In the genomic region with DNA sequence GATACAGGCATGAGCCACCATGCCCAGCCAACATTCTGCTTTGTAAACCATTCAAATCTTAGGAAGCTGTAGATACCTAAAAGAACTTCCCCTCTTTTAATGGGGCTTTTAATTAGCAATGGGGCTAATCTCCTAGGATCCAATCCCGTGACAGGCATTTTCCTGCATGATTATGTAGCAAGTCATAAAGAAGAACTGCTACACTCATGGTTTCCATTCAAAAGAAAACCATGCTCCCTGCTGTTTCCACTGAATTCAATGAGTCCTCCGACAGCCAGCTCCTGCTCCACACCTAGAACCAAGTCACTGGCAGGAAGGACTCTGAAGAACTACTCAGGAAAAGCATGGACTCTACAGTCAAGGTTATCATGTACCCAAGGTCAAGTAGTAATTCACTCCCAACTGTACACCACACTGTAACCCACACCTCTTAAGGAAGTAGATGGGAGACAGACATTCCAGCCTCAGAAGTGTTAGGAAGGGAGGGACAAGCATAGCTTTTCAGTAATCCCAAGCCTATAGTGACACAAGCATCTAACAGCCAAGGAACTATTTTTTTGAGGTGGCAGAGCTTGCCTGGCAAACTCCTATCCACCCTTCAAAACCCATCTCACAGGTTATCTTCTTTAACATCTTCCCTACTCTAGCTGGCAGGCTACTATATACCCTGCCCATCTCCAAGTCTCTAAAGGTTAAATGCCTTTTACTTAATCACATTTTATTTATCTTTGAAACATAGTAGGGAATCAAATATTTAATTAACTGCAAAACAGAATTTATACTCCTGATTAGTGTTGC, we compare ENCODE assay signal across 27 cellular contexts. TPM values are rescaled to one million over a fixed set of nuclear protein-coding genes. Genes with fewer than 3 reads are reported as not detected.
DNase-seq lines count a peak whose midpoint lies in the region; ATAC-seq, FAIRE-seq and TF ChIP-seq lines count a peak whose summit lies in the region.
"Had no signal": no experiment of that assay in that cellular context is flagged by ENCODE, and none has a peak within 500 bp of the region (broad histone marks: within the 10 kb centered on the region; RNA-seq: fewer than 3 reads in every experiment).

No MANE protein-coding gene starts in this region.

- no peak overlapping the region for H3K4me3 ChIP-seq in kidney (ENCODE audit: low read length in 2 of 2)
- H3K4me3 ChIP-seq in neural progenitor cell: no peak overlapping the region
- H3K4me3 ChIP-seq in upper lobe of right lung: no peak overlapping the region
- H3K4me3 ChIP-seq in BE2C (ENCODE audit: low read depth, low read length): no peak overlapping the region
- H3K4me3 ChIP-seq: esophagus squamous epithelium, skin epidermis, upper lobe of left lung had no signal

- H3K9me3 Mint-ChIP-seq in natural killer cell (no peaks in the 10 kb centered on the region), neural progenitor cell (peaks cover 13% of the 10 kb centered on the region)
- peaks cover 1% of the 10 kb centered on the region for H3K9me3 Mint-ChIP-seq in natural killer cell treated with Interleukin-12 subunit alpha and Interleukin-12 subunit beta and Interleukin-15 and Interleukin-18, amount 100 ng/mL, for 72 hours
- H3K9me3 Mint-ChIP-seq: activated naive CD4-positive, alpha-beta T cell treated with anti-CD3 and anti-CD28 coated beads, Interleukin-2, amount 50 U/mL, for 24 hours had no signal

- H3K36me3 Mint-ChIP-seq in natural killer cell: peaks cover 3% of the 10 kb centered on the region
- peaks cover 3% of the 10 kb centered on the region for H3K36me3 Mint-ChIP-seq in natural killer cell treated with Interleukin-12 subunit alpha and Interleukin-12 subunit beta and Interleukin-15 and Interleukin-18, amount 100 ng/mL, for 72 hours
- peaks cover 44% of the 10 kb centered on the region for H3K36me3 Mint-ChIP-seq in neural progenitor cell
- H3K36me3 Mint-ChIP-seq: activated naive CD4-positive, alpha-beta T cell treated with anti-CD3 and anti-CD28 coated beads, Interleukin-2, amount 50 U/mL, for 24 hours had no signal

- H3K9ac ChIP-seq in kidney (ENCODE audit: low read length in 2 of 2) (no peak overlapping the region), neural progenitor cell (no peak overlapping the region)

- H2AFZ ChIP-seq in neural progenitor cell (replicated peaks): no peak overlapping the region

- DNase-seq in natural killer cell: no peak
- no peak for DNase-seq in natural killer cell treated with Interleukin-12 subunit alpha and Interleukin-12 subunit beta and Interleukin-15 and Interleukin-18, amount 100 ng/mL, for 72 hours (ENCODE audit: low spot score)
- no peak for DNase-seq in kidney
- no peak for DNase-seq in neural progenitor cell (ENCODE audit: low spot score)
- DNase-seq in upper lobe of right lung: peak; percentile 13
- DNase-seq in SHP77 (lab: John Stamatoyannopoulos, UW): no peak
- DNase-seq in BE2C: no peak
- no peak for DNase-seq in NCI-H510A (lab: John Stamatoyannopoulos, UW)
- DNase-seq: 8988T; activated CD4-positive, alpha-beta T cell treated with anti-CD3 and anti-CD28 coated beads, Interleukin-2, amount 50 U/mL, for 1 hour; AML-193; cerebellar nuclear complex; effector CD8-positive, alpha-beta T cell; esophagus squamous epithelium; kidney glomerular epithelial cell; midbrain; NCI-H1105 treated with DMSO at 0.1 percent for 48 hours; NCI-H524; stimulated activated CD4-positive, alpha-beta T cell treated with anti-CD3 and anti-CD28 coated beads, Interleukin-4, amount 100 ng/mL, for 1 hour; stimulated activated naive CD8-positive, alpha-beta T cell treated with anti-CD3 and anti-CD28 coated beads, Interleukin-15, Interleukin-2, amounts not matched to agents 100 U/mL and 50 U/mL, for 24 hours; T-helper 17 cell; upper lobe of left lung had no signal

- H3K4me1 ChIP-seq in kidney (ENCODE audit: control insufficient read depth in 1 of 2, insufficient read depth in 1 of 2, low read depth in 1 of 2, low read length in 2 of 2): peaks cover 30 to 34% of the 10 kb centered on the region in 2 donors
- no peaks in the 10 kb centered on the region for H3K4me1 ChIP-seq in neural progenitor cell
- H3K4me1 ChIP-seq in upper lobe of right lung: peaks cover 19% of the 10 kb centered on the region
- no peaks in the 10 kb centered on the region; the same call in 1 of the 2 replicates for H3K4me1 ChIP-seq in BE2C

- H3K27ac ChIP-seq in kidney (ENCODE audit: low read depth in 2 of 2, low read length in 2 of 2): peak overlapping the region; percentile 75 to 87
- H3K27ac ChIP-seq in neural progenitor cell: no peak overlapping the region
- H3K27ac ChIP-seq in upper lobe of right lung: no peak overlapping the region
- H3K27ac ChIP-seq: skin epidermis had no signal

- H3K4me1 Mint-ChIP-seq in natural killer cell (peaks cover 80 to 84% of the 10 kb centered on the region in 2 donors), neural progenitor cell (peaks cover 21% of the 10 kb centered on the region)
- peaks cover 7 to 55% of the 10 kb centered on the region in 2 donors for H3K4me1 Mint-ChIP-seq in natural killer cell treated with Interleukin-12 subunit alpha and Interleukin-12 subunit beta and Interleukin-15 and Interleukin-18, amount 100 ng/mL, for 72 hours (ENCODE audit: low read depth in 2 of 2)
- H3K4me1 Mint-ChIP-seq: activated naive CD4-positive, alpha-beta T cell treated with anti-CD3 and anti-CD28 coated beads, Interleukin-2, amount 50 U/mL, for 24 hours; T-helper 17 cell had no signal

- FAIRE-seq in kidney (lab: Jason Lieb, UNC): no peak
- FAIRE-seq: RCC 7860 had no signal

- H3K9me3 ChIP-seq in kidney (ENCODE audit: control insufficient read depth in 1 of 2, low read length in 2 of 2) (no peaks in the 10 kb centered on the region), neural progenitor cell (ENCODE audit: low read depth) (peaks cover 2% of the 10 kb centered on the region), upper lobe of right lung (no peaks in the 10 kb centered on the region), BE2C (no peaks in the 10 kb centered on the region)
- H3K9me3 ChIP-seq: esophagus squamous epithelium, gastroesophageal sphincter, upper lobe of left lung had no signal

- H3K4me3 Mint-ChIP-seq in natural killer cell (no peak overlapping the region), neural progenitor cell (no peak overlapping the region)
- no peak overlapping the region for H3K4me3 Mint-ChIP-seq in natural killer cell treated with Interleukin-12 subunit alpha and Interleukin-12 subunit beta and Interleukin-15 and Interleukin-18, amount 100 ng/mL, for 72 hours
- H3K4me3 Mint-ChIP-seq: activated naive CD4-positive, alpha-beta T cell treated with anti-CD3 and anti-CD28 coated beads, Interleukin-2, amount 50 U/mL, for 24 hours; activated T-helper 1 cell treated with anti-CD3 and anti-CD28 coated beads, Interleukin-12 subunit alpha, Interleukin-12 subunit beta, Interleukin-2, Interleukin-4 antibody, amounts not matched to agents 30 ng/mL and 10 ng/mL and 1 ng/mL, durations not matched to agents 14 hours and 24 hours and 36 hours; T-helper 17 cell had no signal

- intact Hi-C loops in natural killer cell (cut with micrococcal nuclease) (no loop called here), kidney (cut with DNase I) (no loop called here), upper lobe of right lung (cut with DNase I) (no loop called here)

- H3K36me3 ChIP-seq in kidney (ENCODE audit: control insufficient read depth in 1 of 2, insufficient read depth in 2 of 2, low read length in 2 of 2): peaks cover 10 to 11% of the 10 kb centered on the region in 2 donors
- H3K36me3 ChIP-seq in neural progenitor cell: peaks cover 9% of the 10 kb centered on the region
- peaks cover 18% of the 10 kb centered on the region for H3K36me3 ChIP-seq in upper lobe of right lung
- H3K36me3 ChIP-seq in BE2C: peaks cover 26% of the 10 kb centered on the region

- peaks cover 76% of the 10 kb centered on the region for H4K20me1 ChIP-seq in neural progenitor cell (ENCODE audit: low read depth)

- no peaks in the 10 kb centered on the region for H3F3A ChIP-seq in neural progenitor cell (ENCODE audit: low read depth)

- peaks cover 100% of the 10 kb centered on the region for H3K79me2 ChIP-seq in neural progenitor cell (ENCODE audit: low read depth)

- TF ChIP-seq CTCF in natural killer cell (IDR thresholded peaks at IDR 0.05) (no peak), kidney (IDR thresholded peaks at IDR 0.05; ENCODE audit: borderline replicate concordance, extremely low read depth, insufficient read depth) (no peak), neural progenitor cell (IDR thresholded peaks at IDR 0.05) (no peak), upper lobe of right lung (IDR thresholded peaks at IDR 0.05) (no peak), BE2C (IDR thresholded peaks at IDR 0.05; ENCODE audit: low read depth, low read length) (no peak)

- ATAC-seq in natural killer cell: no peak
- no peak for ATAC-seq in natural killer cell treated with Interleukin-12 subunit alpha and Interleukin-12 subunit beta and Interleukin-15 and Interleukin-18, amount 100 ng/mL, for 72 hours
- peak; percentile 88 for ATAC-seq in upper lobe of right lung
- ATAC-seq: stimulated activated naive CD8-positive, alpha-beta T cell treated with anti-CD3 and anti-CD28 coated beads, Interleukin-15, Interleukin-2, amounts not matched to agents 100 U/mL and 50 U/mL, for 24 hours; T-helper 17 cell had no signal

- no peaks in the 10 kb centered on the region for H3K27me3 Mint-ChIP-seq in natural killer cell (ENCODE audit: low read depth in 2 of 2)
- H3K27me3 Mint-ChIP-seq in natural killer cell treated with Interleukin-12 subunit alpha and Interleukin-12 subunit beta and Interleukin-15 and Interleukin-18, amount 100 ng/mL, for 72 hours: no peaks in the 10 kb centered on the region
- H3K27me3 Mint-ChIP-seq in neural progenitor cell (ENCODE audit: insufficient read depth, low read depth): peaks cover 4% of the 10 kb centered on the region
- H3K27me3 Mint-ChIP-seq: activated naive CD4-positive, alpha-beta T cell treated with anti-CD3 and anti-CD28 coated beads, Interleukin-2, amount 50 U/mL, for 24 hours had no signal

- H3K27ac Mint-ChIP-seq in natural killer cell (peak overlapping the region; percentile 79 to 93), neural progenitor cell (peak overlapping the region; percentile 29)
- peak overlapping the region in 1 of 2 donors; percentile 31 for H3K27ac Mint-ChIP-seq in natural killer cell treated with Interleukin-12 subunit alpha and Interleukin-12 subunit beta and Interleukin-15 and Interleukin-18, amount 100 ng/mL, for 72 hours
- H3K27ac Mint-ChIP-seq: activated naive CD4-positive, alpha-beta T cell treated with anti-CD3 and anti-CD28 coated beads, Interleukin-2, amount 50 U/mL, for 24 hours; activated T-helper 1 cell treated with anti-CD3 and anti-CD28 coated beads, Interleukin-12 subunit alpha, Interleukin-12 subunit beta, Interleukin-2, Interleukin-4 antibody, amounts not matched to agents 30 ng/mL and 10 ng/mL and 1 ng/mL, durations not matched to agents 14 hours and 24 hours and 36 hours; T-helper 17 cell had no signal

- no peak overlapping the region for H3K4me2 ChIP-seq in neural progenitor cell

- no peaks in the 10 kb centered on the region for H3K27me3 ChIP-seq in neural progenitor cell
- H3K27me3 ChIP-seq in upper lobe of right lung: no peaks in the 10 kb centered on the region
- H3K27me3 ChIP-seq in BE2C: no peaks in the 10 kb centered on the region
- H3K27me3 ChIP-seq: esophagus squamous epithelium, gastroesophageal sphincter, upper lobe of left lung had no signal

RNA-seq across cellular contexts. Expression of gene CTBP2, which starts 47.5 kb away (rescaled TPM):
- 100 to 1,000 TPM; 120 to 179 (median 124) TPM for total RNA-seq in natural killer cell
- total RNA-seq in natural killer cell treated with Interleukin-12 subunit alpha and Interleukin-12 subunit beta and Interleukin-15 and Interleukin-18, amount 100 ng/mL, for 72 hours: 10 to 100 TPM; 61.3 to 76.4 TPM
- 111 TPM for total RNA-seq in kidney
- 33.1 TPM for polyA plus RNA-seq in kidney (ENCODE audit: insufficient read depth, low read depth, low replicate concordance)
- 55.2 and 97.6 TPM in 2 replicates for total RNA-seq in neural progenitor cell (ENCODE audit: low replicate concordance)
- total RNA-seq in upper lobe of right lung: 66.7 TPM
- 99.8 TPM for polyA plus RNA-seq in BE2C (2012; ENCODE audit: insufficient read depth, insufficient read length, low read depth)

Comparison
In these comparisons a context has a peak if more than half of its experiments do, and no peak if none do; other contexts are left out.
1. H3K27ac ChIP-seq: peak in kidney (2 of 2); none in neural progenitor cell (single experiment) and upper lobe of right lung (single experiment).